9 cellular contexts compared by ENCODE assay signal in genomic region chr17:57458718-57459285, GRCh38.
DNase-seq lines count a peak whose midpoint lies in the region; ATAC-seq and TF ChIP-seq lines count a peak whose summit lies in the region.
"Had no signal": no experiment of that assay in that cellular context is flagged by ENCODE, and none has a peak within 500 bp of the region (broad histone marks: within the 10 kb centered on the region; RNA-seq: fewer than 3 reads in every experiment).

No MANE protein-coding gene starts in this region.

- no peak overlapping the region for H3K4me3 ChIP-seq in BLaER1 treated with 17β-estradiol and CSF1 and Interleukin-3, amounts not matched to agents 10 nM and 100 nM
- H3K4me3 ChIP-seq in PC-3 (ENCODE audit: low read length) = no peak overlapping the region

- TF ChIP-seq CTCF in PC-3 (conservative IDR thresholded peaks at IDR 0.05; ENCODE audit: low read depth, low read length) = no peak

- H3K9me2 ChIP-seq in PC-3 (replicated peaks; ENCODE audit: low read length) = no peaks in the 10 kb centered on the region

- H3K9ac ChIP-seq in BLaER1 treated with 17β-estradiol and CSF1 and Interleukin-3, amounts not matched to agents 10 nM and 100 nM = peak overlapping the region in 3 of 11 experiments; percentile 5 to 26 (median 22); a peak in 1 of 22 replicates
- H3K9ac ChIP-seq in PC-3 (ENCODE audit: low read length) = peak overlapping the region; percentile 53

- peaks cover 0 to 52% (median 0%) of the 10 kb centered on the region in 11 experiments; a peak in 7 of 22 replicates for H3K36me3 ChIP-seq in BLaER1 treated with 17β-estradiol and CSF1 and Interleukin-3, amounts not matched to agents 10 nM and 100 nM
- no peaks in the 10 kb centered on the region for H3K36me3 ChIP-seq in PC-3 (ENCODE audit: low read depth, low read length)

- intact Hi-C loops in PC-3 (cut with micrococcal nuclease) = no loop called here

- no peaks in the 10 kb centered on the region for H3F3A ChIP-seq in PC-3 (ENCODE audit: low read length, unreplicated experiment)

- H3K9me3 ChIP-seq in BLaER1 treated with 17β-estradiol and CSF1 and Interleukin-3, amounts not matched to agents 10 nM and 100 nM (replicated peaks in 1 of 11) = no peaks in the 10 kb centered on the region
- no peaks in the 10 kb centered on the region for H3K9me3 ChIP-seq in PC-3 (ENCODE audit: low read length)

- DNase-seq in DMS153 treated with DMSO at 0.1 percent for 48 hours (lab: John Stamatoyannopoulos, UW; ENCODE audit: unreplicated experiment) = peak; percentile 47
- no peak for DNase-seq in PC-3
- no peak for DNase-seq in epithelial cell of prostate (ENCODE audit: low read depth, low spot score)
- no peak for DNase-seq in DMS 273 (lab: John Stamatoyannopoulos, UW; ENCODE audit: unreplicated experiment)
- no peak for DNase-seq in C1 segment of cervical spinal cord (lab: John Stamatoyannopoulos, UW)
- DNase-seq in midbrain (lab: John Stamatoyannopoulos, UW) = no peak
- DNase-seq: H7; stimulated activated naive CD4-positive, alpha-beta T cell had no signal

- peaks cover 0 to 6% (median 0%) of the 10 kb centered on the region in 11 experiments; a peak in 4 of 22 replicates for H4K20me1 ChIP-seq in BLaER1 treated with 17β-estradiol and CSF1 and Interleukin-3, amounts not matched to agents 10 nM and 100 nM
- no peaks in the 10 kb centered on the region for H4K20me1 ChIP-seq in PC-3 (ENCODE audit: low read length)

- H3K79me2 ChIP-seq in PC-3 (ENCODE audit: low read length) = no peaks in the 10 kb centered on the region

- H2AFZ ChIP-seq in PC-3 (ENCODE audit: low read length) = no peak overlapping the region

- H3K27me3 ChIP-seq in BLaER1 treated with 17β-estradiol and CSF1 and Interleukin-3, amounts not matched to agents 10 nM and 100 nM = 0 out of 22 replicates have a peak, but pooled peaks cover 0 to 5% (median 0%) of the 10 kb centered on the region in 11 experiments
- H3K27me3 ChIP-seq in PC-3 (ENCODE audit: low read length) = no peaks in the 10 kb centered on the region

- peak overlapping the region in 10 of 11 experiments; percentile 28 to 90 (median 76); a peak in 19 of 22 replicates for H3K4me2 ChIP-seq in BLaER1 treated with 17β-estradiol and CSF1 and Interleukin-3, amounts not matched to agents 10 nM and 100 nM
- H3K4me2 ChIP-seq in PC-3 (ENCODE audit: low read length) = peak overlapping the region; percentile 5; the same call in 1 of the 2 replicates

- POLR2A ChIA-PET in PC-3 (lab: Charles Lee; ENCODE audit: unreplicated experiment) = no interaction called here

- CTCF ChIA-PET in PC-3 (lab: Charles Lee) = no interaction called here

- peaks cover 58 to 99% (median 96%) of the 10 kb centered on the region in 10 experiments for H3K4me1 ChIP-seq in BLaER1 treated with 17β-estradiol and CSF1 and Interleukin-3, amounts not matched to agents 10 nM and 100 nM
- peaks cover 20% of the 10 kb centered on the region for H3K4me1 ChIP-seq in PC-3 (ENCODE audit: insufficient read depth, low read length)

- BruUV-seq in PC-3 (replicated peaks; lab: Mats Ljungman, UMichigan) = no TSS peak

- H3K27ac ChIP-seq in BLaER1 treated with 17β-estradiol and CSF1 and Interleukin-3, amounts not matched to agents 10 nM and 100 nM = peak overlapping the region in 8 of 11 experiments; percentile 26 to 93 (median 64); a peak in 14 of 22 replicates
- peak overlapping the region; percentile 88 for H3K27ac ChIP-seq in PC-3 (ENCODE audit: low read length)
- peak overlapping the region; percentile 27 for H3K27ac ChIP-seq in epithelial cell of prostate

- ATAC-seq in PC-3 = no peak

Comparison
In these comparisons a context has a peak if more than half of its experiments do, and no peak if none do; other contexts are left out.
1. H3K27ac ChIP-seq: peak in every context shown above with its lines; median percentile 88 in PC-3; 64 in BLaER1 treated with 17β-estradiol and CSF1 and Interleukin-3, amounts not matched to agents 10 nM and 100 nM; 27 in epithelial cell of prostate.